In genomic region chr19:1248454-1249297, GRCh38 we compare ENCODE assay signal across 8 cellular contexts. TPM values are rescaled to one million over a fixed set of nuclear protein-coding genes. Genes with fewer than 3 reads are reported as not detected.
DNase-seq lines count a peak whose midpoint lies in the region; ATAC-seq and TF ChIP-seq lines count a peak whose summit lies in the region.

MIDN (plus strand) TSS chr19:1248583; CDS start chr19:1250297, 1,714 bp downstream.

- peak within 1 kb of the TSS; percentile 92 for H2BK120ac ChIP-seq in mesenchymal stem cell (ENCODE audit: low read depth, low read length)

- in situ Hi-C loops in GM13977 (cut with MboI; ENCODE audit: low pct_unique_long_range_greater_than_20kb, low sequenced_read_pairs, unreplicated experiment): no loop called here

- POLR2A ChIA-PET in activated CD4-positive, alpha-beta memory T cell treated with anti-CD3 and anti-CD28 coated beads, Interleukin-2, amount 10 ng/mL, durations not matched to agents 7 days and 5 days (lab: Charles Lee): interaction anchor here (1.0 to 1.6 kb wide), 5 partner anchors 12 to 227 kb away, joined by 3 to 12 read pairs (median 3); partner anchors contain the start of genes CIRBP, RNU6-2 and TMEM259

- H3K27ac ChIP-seq in mesenchymal stem cell (ENCODE audit: low read length, poor library complexity, severe bottlenecking): peak within 1 kb of the TSS; percentile 97

- peak within 1 kb of the TSS; percentile 95 for H4K8ac ChIP-seq in mesenchymal stem cell (ENCODE audit: low read length)

- H2AK5ac ChIP-seq in mesenchymal stem cell (ENCODE audit: low read length, severe bottlenecking): peak within 1 kb of the TSS; percentile 42

- CTCF ChIA-PET in activated CD4-positive, alpha-beta memory T cell treated with anti-CD3 and anti-CD28 coated beads, Interleukin-2, amount 10 ng/mL, durations not matched to agents 7 days and 5 days (lab: Charles Lee): interaction anchor here (0.5 to 1.0 kb wide), 2 partner anchors 18 to 159 kb away, joined by 3 to 4 read pairs; no protein-coding TSS in a partner anchor

- TF ChIP-seq CTCF in GM13977 (IDR thresholded peaks at IDR 0.05; ENCODE audit: extremely low read depth, insufficient read depth, missing control alignments): peak; percentile 89

- under 1% methylated on average over 43 of the region's 107 CpGs for WGBS in mesenchymal stem cell

- peak within 1 kb of the TSS; percentile 89 for H3K9ac ChIP-seq in mesenchymal stem cell (ENCODE audit: low read length)

- H3K9me3 Mint-ChIP-seq in activated CD4-positive, alpha-beta memory T cell treated with anti-CD3 and anti-CD28 coated beads, Interleukin-2, amount 10 ng/mL, durations not matched to agents 7 days and 5 days: no peaks in the 10 kb centered on the region
- no peaks in the 10 kb centered on the region for H3K9me3 Mint-ChIP-seq in effector memory CD8-positive, alpha-beta T cell

- H3K9me3 ChIP-seq in mesenchymal stem cell (ENCODE audit: control insufficient read depth, low read length): no peaks in the 10 kb centered on the region

- peak within 1 kb of the TSS; percentile 95 to 99 for H3K18ac ChIP-seq in mesenchymal stem cell (ENCODE audit: low read depth in 1 of 2, low read length in 2 of 2)

- no peak within 1 kb of the TSS for H2AFZ ChIP-seq in mesenchymal stem cell (ENCODE audit: low read depth, low read length)

- peak within 1 kb of the TSS; percentile 95 for H2BK5ac ChIP-seq in mesenchymal stem cell (ENCODE audit: low read depth, low read length, poor library complexity, severe bottlenecking)

- peak; percentile 22 for ATAC-seq in HG02943 (IDR thresholded peaks at IDR 0.05; ENCODE audit: low read depth, unreplicated experiment)
- peak; percentile 41 for ATAC-seq in effector memory CD8-positive, alpha-beta T cell (replicated peaks)

- peak within 1 kb of the TSS; percentile 84 for H3K27ac Mint-ChIP-seq in activated CD4-positive, alpha-beta memory T cell treated with anti-CD3 and anti-CD28 coated beads, Interleukin-2, amount 10 ng/mL, durations not matched to agents 7 days and 5 days
- H3K27ac Mint-ChIP-seq in effector memory CD8-positive, alpha-beta T cell: peak within 1 kb of the TSS; percentile 73 to 75

- peaks cover 19% of the 10 kb centered on the region for H3K79me1 ChIP-seq in mesenchymal stem cell (replicated peaks; ENCODE audit: low read length, poor library complexity, severe bottlenecking)

- H2BK15ac ChIP-seq in mesenchymal stem cell (ENCODE audit: low read depth, poor library complexity, severe bottlenecking): peak within 1 kb of the TSS; percentile 95

- peak within 1 kb of the TSS; percentile 95 to 96 for H3K4ac ChIP-seq in mesenchymal stem cell (ENCODE audit: low read depth in 1 of 2, low read length in 2 of 2)

- H3K27me3 Mint-ChIP-seq in activated CD4-positive, alpha-beta memory T cell treated with anti-CD3 and anti-CD28 coated beads, Interleukin-2, amount 10 ng/mL, durations not matched to agents 7 days and 5 days: no peaks in the 10 kb centered on the region
- H3K27me3 Mint-ChIP-seq in effector memory CD8-positive, alpha-beta T cell: no peaks in the 10 kb centered on the region

- H3K4me1 ChIP-seq in mesenchymal stem cell (ENCODE audit: control insufficient read depth, insufficient read depth, low read depth, low read length): peaks cover 40% of the 10 kb centered on the region

- DNase-seq in A172 (ENCODE audit: low spot score) (peak; percentile 87), GM13977 (ENCODE audit: low spot score) (peak; percentile 90), NCI-H226 (peak; percentile 74), mesenchymal stem cell (peak; percentile 94)
- peak; percentile 84 for DNase-seq in activated CD4-positive, alpha-beta memory T cell treated with anti-CD3 and anti-CD28 coated beads, Interleukin-2, amount 10 ng/mL, durations not matched to agents 7 days and 5 days
- DNase-seq in effector memory CD8-positive, alpha-beta T cell: peak; percentile 84 to 89 (median 85)
- peak; percentile 74 to 77 for DNase-seq in stimulated activated CD8-positive, alpha-beta memory T cell treated with anti-CD3 and anti-CD28 coated beads, Interleukin-15, amount 100 ng/mL, for 48 hours (ENCODE audit: low read depth in 2 of 2)

- H3K36me3 Mint-ChIP-seq in activated CD4-positive, alpha-beta memory T cell treated with anti-CD3 and anti-CD28 coated beads, Interleukin-2, amount 10 ng/mL, durations not matched to agents 7 days and 5 days (ENCODE audit: low read depth): peaks cover 23% of the 10 kb centered on the region
- H3K36me3 Mint-ChIP-seq in effector memory CD8-positive, alpha-beta T cell (ENCODE audit: insufficient read depth): peaks cover 54% of the 10 kb centered on the region

- H3K36me3 ChIP-seq in mesenchymal stem cell (ENCODE audit: control insufficient read depth in 1 of 2, insufficient read depth in 2 of 2, low read depth in 1 of 2, low read length in 2 of 2): peaks cover 10 to 57% of the 10 kb centered on the region in 2 experiments

- peak within 1 kb of the TSS; percentile 85 for H4K91ac ChIP-seq in mesenchymal stem cell (ENCODE audit: low read length)

- peak within 1 kb of the TSS; percentile 78 for H3K4me3 Mint-ChIP-seq in activated CD4-positive, alpha-beta memory T cell treated with anti-CD3 and anti-CD28 coated beads, Interleukin-2, amount 10 ng/mL, durations not matched to agents 7 days and 5 days
- peak within 1 kb of the TSS; percentile 79 to 91 for H3K4me3 Mint-ChIP-seq in effector memory CD8-positive, alpha-beta T cell

- H3K4me3 ChIP-seq in mesenchymal stem cell (ENCODE audit: insufficient read depth in 1 of 2, low read depth in 1 of 2, low read length in 2 of 2): peak within 1 kb of the TSS; percentile 74 to 75

- H2BK12ac ChIP-seq in mesenchymal stem cell (ENCODE audit: low read length in 2 of 2): peak within 1 kb of the TSS; percentile 93 to 99

- no peak within 1 kb of the TSS for H3K23ac ChIP-seq in mesenchymal stem cell (ENCODE audit: low read length in 2 of 2)

- H3K4me2 ChIP-seq in mesenchymal stem cell (ENCODE audit: low read length, poor library complexity, severe bottlenecking): peak within 1 kb of the TSS; percentile 77

- H3K4me1 Mint-ChIP-seq in activated CD4-positive, alpha-beta memory T cell treated with anti-CD3 and anti-CD28 coated beads, Interleukin-2, amount 10 ng/mL, durations not matched to agents 7 days and 5 days: peaks cover 14% of the 10 kb centered on the region
- peaks cover 8 to 16% of the 10 kb centered on the region in 2 donors for H3K4me1 Mint-ChIP-seq in effector memory CD8-positive, alpha-beta T cell (ENCODE audit: low read depth in 2 of 2)

- no peaks in the 10 kb centered on the region for H3K27me3 ChIP-seq in mesenchymal stem cell (ENCODE audit: control insufficient read depth in 1 of 2, insufficient read depth in 1 of 2, low read length in 2 of 2)

- H3K14ac ChIP-seq in mesenchymal stem cell (ENCODE audit: low read length in 2 of 2): peak within 1 kb of the TSS in 1 of 2 experiments; percentile 97

RNA-seq across cellular contexts. Expression of gene MIDN, which starts in this region (rescaled TPM):
- 7.0 and 19.2 TPM in 2 replicates for total RNA-seq in A172 (2014; rRNA removed; shearing (Covaris generic))
- total RNA-seq in activated CD4-positive, alpha-beta memory T cell treated with anti-CD3 and anti-CD28 coated beads, Interleukin-2, amount 10 ng/mL, durations not matched to agents 7 days and 5 days: 10 to 100 TPM; 86.2 to 88.6 TPM
- 58.6 TPM for polyA plus RNA-seq in mesenchymal stem cell (2013, experiment 1 of 2)
- polyA plus RNA-seq in mesenchymal stem cell (2013, experiment 2 of 2): 58.0 TPM

Comparison
In these comparisons a context has a peak if more than half of its experiments do, and no peak if none do; other contexts are left out.
1. Peak in every context shown above with its lines: DNase-seq, ATAC-seq, H3K4me3 ChIP-seq and H3K27ac ChIP-seq.